8 cellular contexts compared by ENCODE assay signal in genomic region chr1:7962011-7962335, GRCh38. TPM values are rescaled to one million over a fixed set of nuclear protein-coding genes. Genes with fewer than 3 reads are reported as not detected.
DNase-seq lines count a peak whose midpoint lies in the region; ATAC-seq, FAIRE-seq and TF ChIP-seq lines count a peak whose summit lies in the region.

No MANE protein-coding gene starts in this region.

- no peak for TF ChIP-seq EP300 in HepG2 (IDR thresholded peaks at IDR 0.05; ENCODE audit: low read depth in 2 of 2, low read length in 2 of 2)
- TF ChIP-seq EP300 in HepG2 (CRISPR knock-in tag; IDR thresholded peaks at IDR 0.05; ENCODE audit: borderline replicate concordance) = no peak
- TF ChIP-seq EP300 in upper lobe of left lung (IDR thresholded peaks at IDR 0.05) = no peak

- intact Hi-C loops in heart right ventricle (cut with DNase I) = no loop called here
- intact Hi-C loops in left ventricle myocardium superior (cut with micrococcal nuclease) = no loop called here
- intact Hi-C loops in adrenal gland (cut with DNase I) = no loop called here
- intact Hi-C loops in HepG2 (cut with micrococcal nuclease; ENCODE audit: unreplicated experiment) = no loop called here

- peak in 3 of 8 donors; percentile 0 to 2 (median 1) for ATAC-seq in heart right ventricle
- ATAC-seq in left ventricle myocardium superior = no peak
- ATAC-seq in HG03460 (IDR thresholded peaks at IDR 0.05; ENCODE audit: unreplicated experiment) = peak; percentile 5
- ATAC-seq in HepG2 = peak; percentile 3; the same call in 1 of the 3 replicates
- no peak for ATAC-seq in upper lobe of left lung (ENCODE audit: low FRiP score in 2 of 2)
- no peak for ATAC-seq in GM18519 (IDR thresholded peaks at IDR 0.05; ENCODE audit: low FRiP score, unreplicated experiment)
- ATAC-seq in GM19397 (IDR thresholded peaks at IDR 0.05; ENCODE audit: unreplicated experiment) = no peak

- no peak for TF ChIP-seq CTCF in heart right ventricle (IDR thresholded peaks at IDR 0.05)
- TF ChIP-seq CTCF in adrenal gland (IDR thresholded peaks at IDR 0.05) = no peak
- no peak for TF ChIP-seq CTCF in HepG2 (CRISPR knock-in tag; IDR thresholded peaks at IDR 0.05)
- TF ChIP-seq CTCF in upper lobe of left lung (IDR thresholded peaks at IDR 0.05) = no peak

- FAIRE-seq in HepG2 (lab: Jason Lieb, UNC) = no peak

- H3K4me1 ChIP-seq in heart right ventricle = peaks cover 3 to 54% (median 38%) of the 10 kb centered on the region in 9 donors
- H3K4me1 ChIP-seq in adrenal gland (replicated peaks in 1 of 2) = peaks cover 12 to 36% of the 10 kb centered on the region in 2 donors
- peaks cover 58% of the 10 kb centered on the region for H3K4me1 ChIP-seq in HepG2 (ENCODE audit: insufficient read depth, low read length)
- H3K4me1 ChIP-seq in upper lobe of left lung = peaks cover 16 to 42% (median 28%) of the 10 kb centered on the region in 4 donors

- in situ Hi-C loops in HepG2 (cut with HindIII; ENCODE audit: extremely low pct_ligation_motif_present, low pct_unique_long_range_greater_than_20kb) = no loop called here

- TF ChIP-seq POLR2A in adrenal gland (IDR thresholded peaks at IDR 0.05) (no peak), HepG2 (IDR thresholded peaks at IDR 0.05; ENCODE audit: insufficient read depth in 1 of 2, low read depth in 2 of 2, low read length in 2 of 2) (no peak), upper lobe of left lung (IDR thresholded peaks at IDR 0.05) (no peak)

- H4K20me1 ChIP-seq in HepG2 (ENCODE audit: insufficient read depth, low read length) = no peaks in the 10 kb centered on the region

- DNase-seq in heart right ventricle (no peak), left ventricle myocardium superior (no peak), adrenal gland (no peak), HepG2 (ENCODE audit: low spot score) (no peak), upper lobe of left lung (no peak)

- H2AFZ ChIP-seq in HepG2 (ENCODE audit: low read length) = no peak overlapping the region

- peak overlapping the region; percentile 50 to 92 (median 76) for H3K4me3 ChIP-seq in heart right ventricle
- H3K4me3 ChIP-seq in adrenal gland = peak overlapping the region in 2 of 4 donors; percentile 63 to 72
- peak overlapping the region; percentile 61 to 95 (median 87) for H3K4me3 ChIP-seq in HepG2 (replicated peaks in 1 of 3; ENCODE audit: insufficient read depth in 1 of 3, low read depth in 2 of 3, low read length in 3 of 3)
- H3K4me3 ChIP-seq in upper lobe of left lung = peak overlapping the region; percentile 68 to 92 (median 83)

- no TSS peak for BruUV-seq in HepG2 (replicated peaks; lab: Mats Ljungman, UMichigan)

- H3K27me3 ChIP-seq in heart right ventricle = no peaks in the 10 kb centered on the region
- no peaks in the 10 kb centered on the region for H3K27me3 ChIP-seq in adrenal gland
- no peaks in the 10 kb centered on the region for H3K27me3 ChIP-seq in HepG2 (ENCODE audit: control insufficient read depth in 1 of 2, insufficient read depth in 2 of 2, low read length in 2 of 2)
- H3K27me3 ChIP-seq in upper lobe of left lung = no peaks in the 10 kb centered on the region

- H3K36me3 ChIP-seq in heart right ventricle (peaks cover 0 to 43% (median 28%) of the 10 kb centered on the region in 9 donors), adrenal gland (replicated peaks in 1 of 2) (peaks cover 0 to 39% of the 10 kb centered on the region in 2 donors), HepG2 (replicated peaks in 1 of 2; ENCODE audit: control insufficient read depth in 1 of 2, insufficient read depth in 2 of 2, low read length in 2 of 2) (peaks cover 5 to 31% of the 10 kb centered on the region in 2 experiments), upper lobe of left lung (peaks cover 12 to 41% (median 31%) of the 10 kb centered on the region in 4 donors)

- H3K9me3 ChIP-seq in heart right ventricle (no peaks in the 10 kb centered on the region), adrenal gland (replicated peaks in 1 of 3) (no peaks in the 10 kb centered on the region), HepG2 (ENCODE audit: low read length) (no peaks in the 10 kb centered on the region), upper lobe of left lung (no peaks in the 10 kb centered on the region)

- WGBS in heart right ventricle, 2 donors = 0 to 1% methylated on average over 10 of the region's 10 CpGs
- 0 to 1% (median 0%) methylated on average over 10 of the region's 10 CpGs for WGBS in adrenal gland, 4 donors
- 3% methylated on average over 8 of the region's 10 CpGs for WGBS in HepG2 (ENCODE audit: low lambda C conversion rate)
- 0 to 2% methylated on average over 10 of the region's 10 CpGs for WGBS in upper lobe of left lung, 2 donors

- peaks cover 44% of the 10 kb centered on the region for H3K79me2 ChIP-seq in HepG2 (ENCODE audit: insufficient read depth, low read length)

- POLR2A ChIA-PET in HepG2 (lab: Yijun Ruan, JAX) = interaction anchor here (1.0 to 2.2 kb wide), 6 partner anchors 8 to 242 kb away, joined by 3 to 15 read pairs (median 4); partner anchors contain the start of gene TNFRSF9

- TF ChIP-seq RAD21 in HepG2 (CRISPR knock-in tag; IDR thresholded peaks at IDR 0.05) = no peak

- peak overlapping the region; percentile 81 for H3K4me2 ChIP-seq in HepG2 (ENCODE audit: low read depth, low read length)

- H3K27ac ChIP-seq in heart right ventricle (peak overlapping the region; percentile 89 to 98 (median 93)), adrenal gland (peak overlapping the region; percentile 52 to 96 (median 93)), HepG2 (ENCODE audit: extremely low read length, insufficient read depth, low read length) (peak overlapping the region; percentile 76), upper lobe of left lung (peak overlapping the region; percentile 92 to 97 (median 95))

- H3K9ac ChIP-seq in HepG2 (ENCODE audit: insufficient read depth, low read depth, low read length) = peak overlapping the region; percentile 89

- CTCF ChIA-PET in HepG2 (lab: Yijun Ruan, JAX; ENCODE audit: low intra/inter-chr PET ratio, low total read pairs) = interaction anchor here (1.6 kb wide), 1 partner anchor 390 kb away, joined by 4 read pairs; no protein-coding TSS in a partner anchor

RNA-seq across cellular contexts. Expression of gene PARK7, which starts 0.5 kb away (rescaled TPM):
- total RNA-seq in heart right ventricle (100 to 1,000 TPM; 329 to 411 (median 353) TPM), left ventricle myocardium superior (335 TPM), adrenal gland (100 to 1,000 TPM; 266 to 478 (median 362) TPM), HepG2 (2016; rRNA removed; fragmentation: Illumina TruSeq; extraction: Trizol) (296 and 409 TPM in 2 replicates), upper lobe of left lung (100 to 1,000 TPM in 4 of 6 donors, 10 to 100 TPM in 2; 52.4 to 217 (median 130) TPM)
- polyA plus RNA-seq in heart right ventricle (100 to 1,000 TPM; 322 to 462 TPM), adrenal gland (100 to 1,000 TPM; 274 to 697 (median 537) TPM), HepG2 (2011; rRNA removed) (160 and 212 TPM in 2 replicates)
- total RNA-seq in HepG2 (2016; cell fraction: cytosol; rRNA removed; fragmentation: Illumina TruSeq; extraction: Trizol; ENCODE audit: low read depth) = 134 and 137 TPM in 2 replicates
- total RNA-seq in HepG2 (2016; cell fraction: insoluble cytoplasmic fraction; rRNA removed; fragmentation: Illumina TruSeq; extraction: Trizol) = 293 and 390 TPM in 2 replicates
- 183 and 197 TPM in 2 replicates for total RNA-seq in HepG2 (2016; cell fraction: membrane; rRNA removed; fragmentation: Illumina TruSeq; extraction: Trizol)
- total RNA-seq in HepG2 (2016; cell fraction: nucleus; rRNA removed; fragmentation: Illumina TruSeq; extraction: Trizol) = 97.3 and 108 TPM in 2 replicates
- 157 and 186 TPM in 2 replicates for polyA plus RNA-seq in HepG2 (2011; cell fraction: cytosol; rRNA removed)
- 39.0 and 44.4 TPM in 2 replicates for polyA plus RNA-seq in HepG2 (2011; cell fraction: nucleus; rRNA removed)
- polyA plus RNA-seq in HepG2 (2012) = 232 and 305 TPM in 2 replicates
- polyA plus RNA-seq in HepG2 (2016; cell fraction: cytosol; fragmentation: Illumina TruSeq; extraction: Trizol; ENCODE audit: low read depth) = 218 and 228 TPM in 2 replicates
- 522 and 557 TPM in 2 replicates for polyA plus RNA-seq in HepG2 (2016; cell fraction: insoluble cytoplasmic fraction; fragmentation: Illumina TruSeq; extraction: Trizol; ENCODE audit: low read depth)
- 199 and 221 TPM in 2 replicates for polyA plus RNA-seq in HepG2 (2016; cell fraction: membrane; fragmentation: Illumina TruSeq; extraction: Trizol; ENCODE audit: low read depth)
- polyA plus RNA-seq in HepG2 (2016; cell fraction: nucleus; fragmentation: Illumina TruSeq; extraction: Trizol; ENCODE audit: insufficient read depth, low read depth) = 223 and 234 TPM in 2 replicates
- polyA minus RNA-seq in HepG2 (2011; rRNA and poly(A)+ RNA removed; ENCODE audit: low replicate concordance) = 24.0 and 53.8 TPM in 2 replicates
- polyA minus RNA-seq in HepG2 (2011; cell fraction: cytosol; rRNA and poly(A)+ RNA removed) = 52.3 and 53.9 TPM in 2 replicates
- polyA minus RNA-seq in HepG2 (2011; cell fraction: nucleus; rRNA and poly(A)+ RNA removed) = 28.7 and 42.4 TPM in 2 replicates

RNA-seq across cellular contexts. Expression of gene TNFRSF9, which starts 21.3 kb away (rescaled TPM):
- 1 to 10 TPM in 1 of 10 donors, under 1 TPM in 3, not detected in 6; 0.04 to 3.1 (median 0.11) TPM for total RNA-seq in heart right ventricle
- under 1 TPM in 1 of 2 donors, not detected in 1; 0.03 TPM for polyA plus RNA-seq in heart right ventricle
- not detected for total RNA-seq in left ventricle myocardium superior
- under 1 TPM in 4 of 8 donors, not detected in 4; 0.11 to 0.83 (median 0.51) TPM for total RNA-seq in adrenal gland
- polyA plus RNA-seq in adrenal gland = under 1 TPM; 0.03 to 0.15 (median 0.08) TPM
- 0.07 TPM in 2 replicates for total RNA-seq in HepG2 (2016; rRNA removed; fragmentation: Illumina TruSeq; extraction: Trizol)
- total RNA-seq in HepG2 (2016; cell fraction: cytosol; rRNA removed; fragmentation: Illumina TruSeq; extraction: Trizol; ENCODE audit: low read depth) = not detected in 2 replicates
- 0.11 and 0.12 TPM in 2 replicates for total RNA-seq in HepG2 (2016; cell fraction: insoluble cytoplasmic fraction; rRNA removed; fragmentation: Illumina TruSeq; extraction: Trizol)
- total RNA-seq in HepG2 (2016; cell fraction: membrane; rRNA removed; fragmentation: Illumina TruSeq; extraction: Trizol) = 0.03 and 0.15 TPM in 2 replicates
- not detected in 2 replicates for total RNA-seq in HepG2 (2016; cell fraction: nucleus; rRNA removed; fragmentation: Illumina TruSeq; extraction: Trizol)
- polyA plus RNA-seq in HepG2 (2011; rRNA removed) = not detected in 2 replicates
- polyA plus RNA-seq in HepG2 (2011; cell fraction: cytosol; rRNA removed) = 0.03 TPM in 1 of 2 replicates, not detected in the other
- polyA plus RNA-seq in HepG2 (2011; cell fraction: nucleus; rRNA removed) = not detected in 2 replicates
- polyA plus RNA-seq in HepG2 (2012) = not detected in 2 replicates
- polyA plus RNA-seq in HepG2 (2016; cell fraction: cytosol; fragmentation: Illumina TruSeq; extraction: Trizol; ENCODE audit: low read depth) = not detected in 2 replicates
- 0.16 TPM in 1 of 2 replicates, not detected in the other for polyA plus RNA-seq in HepG2 (2016; cell fraction: insoluble cytoplasmic fraction; fragmentation: Illumina TruSeq; extraction: Trizol; ENCODE audit: low read depth)
- polyA plus RNA-seq in HepG2 (2016; cell fraction: membrane; fragmentation: Illumina TruSeq; extraction: Trizol; ENCODE audit: low read depth) = 0.05 TPM in 1 of 2 replicates, not detected in the other
- polyA plus RNA-seq in HepG2 (2016; cell fraction: nucleus; fragmentation: Illumina TruSeq; extraction: Trizol; ENCODE audit: insufficient read depth, low read depth) = 0.07 TPM in 1 of 2 replicates, not detected in the other
- polyA minus RNA-seq in HepG2 (2011; rRNA and poly(A)+ RNA removed; ENCODE audit: low replicate concordance) = 1.3 TPM in 1 of 2 replicates, not detected in the other
- polyA minus RNA-seq in HepG2 (2011; cell fraction: cytosol; rRNA and poly(A)+ RNA removed) = not detected in 2 replicates
- polyA minus RNA-seq in HepG2 (2011; cell fraction: nucleus; rRNA and poly(A)+ RNA removed) = not detected in 2 replicates
- total RNA-seq in upper lobe of left lung = 1 to 10 TPM in 2 of 6 donors, under 1 TPM in 3, not detected in 1; 0.11 to 1.5 (median 0.61) TPM

Comparison
In these comparisons a context has a peak if more than half of its experiments do, and no peak if none do; other contexts are left out.
1. ATAC-seq: peak in HG03460 (single experiment) and HepG2 (single experiment); none in left ventricle myocardium superior (single experiment), upper lobe of left lung (0 of 2), GM18519 (single experiment) and GM19397 (single experiment).
2. Peak in every context shown above with its lines, with median percentiles within 50 percentile points of each other: H3K27ac ChIP-seq.